In the genomic region with DNA sequence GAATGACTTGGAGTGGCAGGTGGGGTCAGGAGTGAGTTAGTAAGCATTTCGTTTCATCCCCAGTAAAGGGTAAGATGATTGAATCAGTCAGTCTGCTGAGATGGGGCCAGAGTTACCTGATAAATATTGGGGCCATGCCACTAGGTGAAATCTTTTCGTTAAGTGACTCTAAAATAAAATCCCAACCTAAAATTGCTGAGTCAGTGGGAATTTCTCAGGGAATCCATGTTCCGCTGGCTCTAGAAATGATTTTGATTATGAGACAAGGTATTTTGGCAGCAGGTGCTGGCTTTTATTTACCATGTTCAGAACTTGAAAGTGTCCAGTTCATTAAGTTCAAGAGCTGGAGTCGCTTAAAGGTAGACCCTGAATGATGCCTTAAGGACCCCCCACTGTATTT, we compare ENCODE assay signal across 25 cellular contexts.
"Had no signal": no experiment of that assay in that cellular context is flagged by ENCODE, and none has a peak within 500 bp of the region (broad histone marks: within the 10 kb centered on the region; RNA-seq: fewer than 3 reads in every experiment).

No MANE protein-coding gene starts in this region.

- H3K27ac ChIP-seq: RWPE1, SJCRH30 had no signal

- H3K4me1 ChIP-seq: SJCRH30 had no signal

- H3K9me3 ChIP-seq: MG63, SJCRH30 had no signal

- H3K4me3 ChIP-seq: MG63, SJCRH30 had no signal

- DNase-seq: Karpas-422; KG1; MG63; NCI-H1092; NCI-H1105 treated with DMSO at 0.1 percent for 48 hours; NCI-H1417 treated with DMSO at 0.1 percent for 48 hours; NCI-H146; NCI-H1694 treated with DMSO at 0.1 percent for 48 hours; NCI-H1930; NCI-H2081; NCI-H2107; NCI-H2171 treated with DMSO at 0.1 percent for 48 hours; NCI-H345; NCI-H446 treated with DMSO at 0.1 percent for 48 hours; NCI-H510A treated with DMSO at 0.1 percent for 48 hours; NCI-H526; NCI-H82; NK-92 treated with Interleukin-12 subunit alpha and Interleukin-12 subunit beta, amount 100 ng/mL, for 24 hours; PC-3; SHP77; SJCRH30; T-helper 1 cell had no signal

- H3K27me3 ChIP-seq: MG63, SJCRH30 had no signal

- H3K36me3 ChIP-seq: MG63, SJCRH30 had no signal

- ATAC-seq: Panc1, PC-3, SK-N-SH treated with all-trans-retinoic acid at 6 μM for 48 hours had no signal
